In the genomic region with DNA sequence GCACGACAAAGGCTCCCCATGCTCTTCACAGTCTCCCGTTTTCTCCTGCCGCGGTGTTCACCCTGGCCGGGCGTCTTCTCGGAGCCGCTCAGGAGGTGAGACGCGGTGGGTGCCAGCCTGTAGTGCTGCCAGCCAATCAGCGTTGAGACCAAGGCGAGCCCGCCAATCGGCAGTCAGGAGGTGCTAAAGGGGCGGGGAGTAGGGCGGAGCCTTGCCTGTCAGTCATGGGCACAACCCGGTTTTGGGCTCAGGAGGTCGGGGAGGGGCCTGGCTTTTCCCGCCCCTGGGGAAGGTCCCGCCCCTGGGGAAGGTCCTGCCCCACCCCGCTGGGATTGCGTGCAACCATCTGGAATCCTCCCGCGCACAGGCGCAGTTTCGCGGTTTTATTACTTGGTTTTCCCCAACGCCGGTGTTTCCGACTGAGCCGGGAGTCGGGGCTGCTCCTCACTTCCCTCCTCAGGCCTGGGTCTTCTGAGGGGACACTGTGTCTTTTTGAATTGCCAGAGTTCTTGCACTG, we compare ENCODE assay signal across 8 cellular contexts. TPM values are rescaled to one million over a fixed set of nuclear protein-coding genes. Genes with fewer than 3 reads are reported as not detected.
DNase-seq lines count a peak whose midpoint lies in the region; ATAC-seq, FAIRE-seq and TF ChIP-seq lines count a peak whose summit lies in the region.

A gene (minus strand): TSS at position 92 of the 517 bp plus-strand sequence. CDS start 1,421 bp downstream, outside the sequence.

- DNase-seq in A172 (ENCODE audit: low spot score) (peak; percentile 88), NCI-H2227 treated with DMSO at 0.1 percent for 48 hours (lab: John Stamatoyannopoulos, UW) (peak; percentile 95), cerebellar nuclear complex (lab: John Stamatoyannopoulos, UW) (peak; percentile 91 to 95), kidney (peak; percentile 98)
- DNase-seq in activated CD4-positive, CD25-positive, alpha-beta regulatory T cell treated with anti-CD3 and anti-CD28 coated beads, Interleukin-2, amount 50 U/mL, for 72 hours = peak; percentile 96
- peak; percentile 97 for DNase-seq in stimulated activated CD4-positive, alpha-beta T cell treated with anti-CD3 and anti-CD28 coated beads, Interleukin-12 subunit alpha, Interleukin-12 subunit beta, amount 100 ng/mL, for 4 hours

- ATAC-seq in GM18861 (IDR thresholded peaks at IDR 0.05; ENCODE audit: unreplicated experiment) (peak; percentile 52), HG03108 (IDR thresholded peaks at IDR 0.05; ENCODE audit: unreplicated experiment) (peak; percentile 96)

- H3K9ac ChIP-seq in kidney (ENCODE audit: low read length in 2 of 2) = peak within 1 kb of the TSS in 1 of 2 donors; percentile 56

- FAIRE-seq in kidney (lab: Jason Lieb, UNC) = peak; percentile 17

- intact Hi-C loops in kidney (cut with DNase I) = no loop called here

- no peaks in the 10 kb centered on the region for H3K36me3 ChIP-seq in kidney (ENCODE audit: control insufficient read depth in 1 of 2, insufficient read depth in 2 of 2, low read length in 2 of 2)

- peaks cover 2 to 5% of the 10 kb centered on the region in 2 donors for H3K4me1 ChIP-seq in kidney (ENCODE audit: control insufficient read depth in 1 of 2, insufficient read depth in 1 of 2, low read depth in 1 of 2, low read length in 2 of 2)

- no peak for TF ChIP-seq CTCF in kidney (IDR thresholded peaks at IDR 0.05; ENCODE audit: borderline replicate concordance, extremely low read depth, insufficient read depth)

- no peaks in the 10 kb centered on the region for H3K9me3 ChIP-seq in kidney (ENCODE audit: control insufficient read depth in 1 of 2, low read length in 2 of 2)

- H3K27ac ChIP-seq in kidney (ENCODE audit: low read depth in 2 of 2, low read length in 2 of 2) = peak within 1 kb of the TSS in 1 of 2 donors; percentile 51

- peak within 1 kb of the TSS; percentile 62 to 68 for H3K4me3 ChIP-seq in kidney (ENCODE audit: low read length in 2 of 2)

RNA-seq across cellular contexts. Expression of the gene that starts here (rescaled TPM):
- total RNA-seq in A172 (2014; rRNA removed; shearing (Covaris generic)) = not detected in 2 replicates
- total RNA-seq in kidney = not detected
- not detected for polyA plus RNA-seq in kidney (ENCODE audit: insufficient read depth, low read depth, low replicate concordance)

Comparison
In these comparisons a context has a peak if more than half of its experiments do, and no peak if none do; other contexts are left out.
1. Peak in DNase-seq in A172; RNA of the gene not detected or under 1 TPM.
2. Peak in DNase-seq and H3K4me3 ChIP-seq in kidney; RNA of the gene not detected or under 1 TPM.